In genomic region chr6:3455121-3455489, GRCh38 we compare ENCODE assay signal across 1 cellular context.
TF ChIP-seq lines count a peak whose summit lies in the region.

No MANE protein-coding gene starts in this region.

TF ChIP-seq in HepG2, 621 proteins besides CTCF, POLR2A, EP300 and RAD21 (continued from another document and continues in another):
- 0 out of 2 replicates have a peak, but pooled peaks have one; percentile 30 for TF ChIP-seq ZBTB43 (CRISPR knock-in tag; conservative IDR thresholded peaks at IDR 0.05)
- 0 out of 2 replicates have a peak, but pooled peaks have one; percentile 13 for TF ChIP-seq MAX (IDR thresholded peaks at IDR 0.05)
- 0 out of 4 replicates have a peak, but pooled peaks of 1 of the 2 experiments have one; percentile 3 for TF ChIP-seq KLF16 (CRISPR knock-in tag; IDR thresholded peaks at IDR 0.05)
- 0 out of 2 replicates have a peak, but pooled peaks have one; percentile 24 for TF ChIP-seq ZNF800 (CRISPR knock-in tag; IDR thresholded peaks at IDR 0.05)
- peak; percentile 6; the same call in 1 of the 2 replicates for TF ChIP-seq ELF1 (CRISPR knock-in tag; IDR thresholded peaks at IDR 0.05)
- TF ChIP-seq ZMAT3 (CRISPR knock-in tag; conservative IDR thresholded peaks at IDR 0.05): 0 out of 2 replicates have a peak, but pooled peaks have one; percentile 13
- TF ChIP-seq SAP130 (CRISPR knock-in tag; IDR thresholded peaks at IDR 0.05; ENCODE audit: low read depth): peak; percentile 45; the same call in 1 of the 2 replicates
- 0 out of 2 replicates have a peak, but pooled peaks have one; percentile 64 for TF ChIP-seq ZNF44 (CRISPR knock-in tag; IDR thresholded peaks at IDR 0.05)
- 0 out of 2 replicates have a peak, but pooled peaks have one; percentile 20 for TF ChIP-seq ZNF318 (CRISPR knock-in tag; IDR thresholded peaks at IDR 0.05)
- no peak; the same call in 1 of the 2 replicates for TF ChIP-seq GATAD2A (CRISPR knock-in tag; IDR thresholded peaks at IDR 0.05)
- TF ChIP-seq U2AF1 (optimal IDR thresholded peaks at IDR 0.05; ENCODE audit: low read depth, low read length): peak; percentile 10
- TF ChIP-seq FOXA1 (IDR thresholded peaks at IDR 0.05): no peak
- peak; percentile 62 for TF ChIP-seq FOXA1 (CRISPR knock-in tag; IDR thresholded peaks at IDR 0.05)
- TF ChIP-seq ZNF547 (CRISPR knock-in tag; IDR thresholded peaks at IDR 0.05): no peak
- peak; percentile 48; the same call in 1 of the 2 replicates for TF ChIP-seq FOXO4 (CRISPR knock-in tag; conservative IDR thresholded peaks at IDR 0.05)
- no peak for TF ChIP-seq JUNB (CRISPR knock-in tag; IDR thresholded peaks at IDR 0.05; ENCODE audit: borderline replicate concordance)
- TF ChIP-seq ZNF350 (CRISPR knock-in tag; IDR thresholded peaks at IDR 0.05; ENCODE audit: borderline replicate concordance, low read depth): 0 out of 2 replicates have a peak, but pooled peaks have one; percentile 8
- peak; percentile 12; the same call in 1 of the 2 replicates for TF ChIP-seq ZNF124 (CRISPR knock-in tag; IDR thresholded peaks at IDR 0.05)
- 0 out of 2 replicates have a peak, but pooled peaks have one; percentile 34 for TF ChIP-seq PITX1 (CRISPR knock-in tag; IDR thresholded peaks at IDR 0.05)
- TF ChIP-seq THRA (CRISPR knock-in tag; IDR thresholded peaks at IDR 0.05; ENCODE audit: borderline replicate concordance): peak; percentile 25; the same call in 1 of the 2 replicates
- peak; percentile 12 for TF ChIP-seq MYPOP (CRISPR knock-in tag; IDR thresholded peaks at IDR 0.05)
- TF ChIP-seq ZNF512B (CRISPR knock-in tag; IDR thresholded peaks at IDR 0.05; ENCODE audit: borderline replicate concordance): 0 out of 2 replicates have a peak, but pooled peaks have one; percentile 15
- TF ChIP-seq ZNF232 (CRISPR knock-in tag; IDR thresholded peaks at IDR 0.05; ENCODE audit: borderline replicate concordance): 0 out of 2 replicates have a peak, but pooled peaks have one; percentile 69
- TF ChIP-seq ARNT2 (CRISPR knock-in tag; IDR thresholded peaks at IDR 0.05; ENCODE audit: low read depth): peak; percentile 13; the same call in 1 of the 2 replicates
- no peak for TF ChIP-seq SCMH1 (CRISPR knock-in tag; IDR thresholded peaks at IDR 0.05; ENCODE audit: borderline replicate concordance)
- TF ChIP-seq MZF1 (CRISPR knock-in tag; IDR thresholded peaks at IDR 0.05; ENCODE audit: borderline replicate concordance): no peak
- TF ChIP-seq HNF4A (CRISPR knock-in tag; IDR thresholded peaks at IDR 0.05): peak; percentile 47; the same call in 1 of the 2 replicates
- TF ChIP-seq FOXJ3 (CRISPR knock-in tag; IDR thresholded peaks at IDR 0.05; ENCODE audit: borderline replicate concordance): peak; percentile 42; the same call in 1 of the 2 replicates
